In genomic region chr2:74540291-74540690, GRCh38 we compare ENCODE assay signal across 33 cellular contexts. TPM values are rescaled to one million over a fixed set of nuclear protein-coding genes. Genes with fewer than 3 reads are reported as not detected.
DNase-seq lines count a peak whose midpoint lies in the region; ATAC-seq and TF ChIP-seq lines count a peak whose summit lies in the region.
"Had no signal": no experiment of that assay in that cellular context is flagged by ENCODE, and none has a peak within 500 bp of the region (broad histone marks: within the 10 kb centered on the region; RNA-seq: fewer than 3 reads in every experiment).

No MANE protein-coding gene starts in this region.

- TF ChIP-seq CTCF in heart left ventricle (IDR thresholded peaks at IDR 0.05) (no peak), upper lobe of left lung (IDR thresholded peaks at IDR 0.05) (no peak)

- H3K27ac Mint-ChIP-seq in IgD-negative memory B cell: peak overlapping the region in 1 of 3 donors; percentile 25
- H3K27ac Mint-ChIP-seq: activated CD4-positive, alpha-beta memory T cell treated with anti-CD3 and anti-CD28 coated beads, Interleukin-2, amount 10 ng/mL, durations not matched to agents 7 days and 5 days; activated naive CD4-positive, alpha-beta T cell treated with anti-CD3 and anti-CD28 coated beads, Interleukin-2, amount 50 U/mL, for 72 hours; activated T-helper 17 cell treated with anti-CD3 and anti-CD28 coated beads, Interleukin-2, amount 50 U/mL, for 72 hours; effector memory CD8-positive, alpha-beta T cell; nephron progenitor cell had no signal

- H4K8ac ChIP-seq in mesenchymal stem cell (ENCODE audit: low read length): no peak overlapping the region

- H3K4me1 Mint-ChIP-seq in IgD-negative memory B cell: peaks cover 25 to 32% (median 27%) of the 10 kb centered on the region in 3 donors
- H3K4me1 Mint-ChIP-seq: activated T-helper 17 cell treated with anti-CD3 and anti-CD28 coated beads, Interleukin-2, amount 50 U/mL, for 72 hours had no signal

- no peak overlapping the region for H3K4me3 ChIP-seq in heart left ventricle
- peak overlapping the region in 1 of 2 experiments; percentile 3 for H3K4me3 ChIP-seq in mesenchymal stem cell (ENCODE audit: insufficient read depth in 1 of 2, low read depth in 1 of 2, low read length in 2 of 2)
- no peak overlapping the region for H3K4me3 ChIP-seq in upper lobe of left lung
- H3K4me3 ChIP-seq: pancreas, Peyer's patch, sigmoid colon, thyroid gland had no signal

- H2BK5ac ChIP-seq in mesenchymal stem cell (ENCODE audit: low read depth, low read length, poor library complexity, severe bottlenecking): no peak overlapping the region

- no peak overlapping the region for H2AK5ac ChIP-seq in mesenchymal stem cell (ENCODE audit: low read length, severe bottlenecking)

- H3K79me1 ChIP-seq in mesenchymal stem cell (replicated peaks; ENCODE audit: low read length, poor library complexity, severe bottlenecking): no peaks in the 10 kb centered on the region

- no peaks in the 10 kb centered on the region for H3K36me3 ChIP-seq in heart left ventricle
- no peaks in the 10 kb centered on the region for H3K36me3 ChIP-seq in mesenchymal stem cell (ENCODE audit: control insufficient read depth in 1 of 2, insufficient read depth in 2 of 2, low read depth in 1 of 2, low read length in 2 of 2)
- H3K36me3 ChIP-seq in upper lobe of left lung: no peaks in the 10 kb centered on the region
- H3K36me3 ChIP-seq: pancreas, Peyer's patch, sigmoid colon, thyroid gland had no signal

- H4K91ac ChIP-seq in mesenchymal stem cell (ENCODE audit: low read length): no peak overlapping the region

- H2BK15ac ChIP-seq in mesenchymal stem cell (ENCODE audit: low read depth, poor library complexity, severe bottlenecking): no peak overlapping the region

- DNase-seq in heart left ventricle: peak in 4 of 5 donors; percentile 67 to 83 (median 78)
- DNase-seq in mesenchymal stem cell: no peak
- no peak for DNase-seq in upper lobe of left lung
- no peak for DNase-seq in activated T-cell treated with anti-CD3 and anti-CD28 coated beads for 4 hours
- DNase-seq in nucleus accumbens (lab: John Stamatoyannopoulos, UW): no peak
- DNase-seq in NCI-H1436 treated with DMSO at 0.1 percent for 48 hours (lab: John Stamatoyannopoulos, UW): no peak
- DNase-seq: ACHN; activated CD4-positive, alpha-beta memory T cell treated with anti-CD3 and anti-CD28 coated beads, Interleukin-2, amount 10 ng/mL, durations not matched to agents 7 days and 5 days; activated CD4-positive, CD25-positive, alpha-beta regulatory T cell treated with anti-CD3 and anti-CD28 coated beads, Interleukin-2, amount 50 U/mL, for 72 hours; activated CD8-positive, alpha-beta memory T cell treated with anti-CD3 and anti-CD28 coated beads, Interleukin-2, amount 50 U/mL, for 48 hours; anterior cingulate cortex; C1 segment of cervical spinal cord; caudate nucleus; COR-L47; cortex of kidney; DMS53; effector memory CD8-positive, alpha-beta T cell; H9; NCI-H1048; NCI-H1694 treated with DMSO at 0.1 percent for 48 hours; NCI-H2171; NCI-H524 treated with DMSO at 0.1 percent for 48 hours; nephron progenitor cell; pancreas; Peyer's patch; sigmoid colon; stimulated activated naive CD8-positive, alpha-beta T cell treated with anti-CD3 and anti-CD28 coated beads, Interleukin-15, Interleukin-2, amounts not matched to agents 100 U/mL and 50 U/mL, for 24 hours; T-helper 1 cell; thyroid gland had no signal

- no peak for TF ChIP-seq POLR2A in heart left ventricle (IDR thresholded peaks at IDR 0.05)
- no peak for TF ChIP-seq POLR2A in upper lobe of left lung (IDR thresholded peaks at IDR 0.05)

- H3K4ac ChIP-seq in mesenchymal stem cell (ENCODE audit: low read depth in 1 of 2, low read length in 2 of 2): no peak overlapping the region

- TF ChIP-seq EP300 in upper lobe of left lung (IDR thresholded peaks at IDR 0.05): no peak

- H3K27ac ChIP-seq in heart left ventricle (peak overlapping the region in 11 of 12 donors; percentile 33 to 82 (median 70)), mesenchymal stem cell (ENCODE audit: low read length, poor library complexity, severe bottlenecking) (no peak overlapping the region), upper lobe of left lung (peak overlapping the region in 3 of 4 donors; percentile 49 to 74 (median 65))
- H3K27ac ChIP-seq: pancreas, thyroid gland had no signal

- H3K4me3 Mint-ChIP-seq in IgD-negative memory B cell: peak overlapping the region in 3 of 4 donors; percentile 19 to 95 (median 82)
- H3K4me3 Mint-ChIP-seq: activated CD4-positive, alpha-beta memory T cell treated with anti-CD3 and anti-CD28 coated beads, Interleukin-2, amount 10 ng/mL, durations not matched to agents 7 days and 5 days; activated T-helper 17 cell treated with anti-CD3 and anti-CD28 coated beads, Interleukin-2, amount 50 U/mL, for 72 hours; effector memory CD8-positive, alpha-beta T cell; H9; nephron progenitor cell had no signal

- no peak overlapping the region for H2BK12ac ChIP-seq in mesenchymal stem cell (ENCODE audit: low read length in 2 of 2)

- H3K9me3 ChIP-seq in heart left ventricle: no peaks in the 10 kb centered on the region
- no peaks in the 10 kb centered on the region for H3K9me3 ChIP-seq in mesenchymal stem cell (ENCODE audit: control insufficient read depth, low read length)
- H3K9me3 ChIP-seq in upper lobe of left lung: no peaks in the 10 kb centered on the region
- H3K9me3 ChIP-seq: pancreas, Peyer's patch, sigmoid colon, thyroid gland had no signal

- no peak overlapping the region for H3K4me2 ChIP-seq in mesenchymal stem cell (ENCODE audit: low read length, poor library complexity, severe bottlenecking)

- H3K27me3 ChIP-seq in heart left ventricle (no peaks in the 10 kb centered on the region), mesenchymal stem cell (ENCODE audit: control insufficient read depth in 1 of 2, insufficient read depth in 1 of 2, low read length in 2 of 2) (peaks cover 0 to 5% of the 10 kb centered on the region in 2 experiments), upper lobe of left lung (no peaks in the 10 kb centered on the region)
- H3K27me3 ChIP-seq: pancreas, Peyer's patch, sigmoid colon, thyroid gland had no signal

- ATAC-seq in heart left ventricle (peak; percentile 83 to 95 (median 88)), upper lobe of left lung (ENCODE audit: low FRiP score in 2 of 2) (peak; percentile 21 to 88)
- ATAC-seq: activated naive CD4-positive, alpha-beta T cell treated with anti-CD3 and anti-CD28 coated beads, Interleukin-2, amount 50 U/mL, for 72 hours; activated T-helper 17 cell treated with anti-CD3 and anti-CD28 coated beads, Interleukin-2, amount 50 U/mL, for 72 hours; effector memory CD8-positive, alpha-beta T cell; pancreas; stimulated activated naive CD8-positive, alpha-beta T cell treated with anti-CD3 and anti-CD28 coated beads, Interleukin-15, Interleukin-2, amounts not matched to agents 100 U/mL and 50 U/mL, for 24 hours had no signal

- H2AFZ ChIP-seq in mesenchymal stem cell (ENCODE audit: low read depth, low read length): no peak overlapping the region

- H3K14ac ChIP-seq in mesenchymal stem cell (ENCODE audit: low read length in 2 of 2): no peak overlapping the region

- intact Hi-C loops in heart left ventricle (cut with DNase I): no loop called here

- H3K4me1 ChIP-seq in heart left ventricle (peaks cover 0 to 13% (median 5%) of the 10 kb centered on the region in 12 donors), mesenchymal stem cell (ENCODE audit: control insufficient read depth, insufficient read depth, low read depth, low read length) (no peaks in the 10 kb centered on the region), upper lobe of left lung (no peaks in the 10 kb centered on the region)
- H3K4me1 ChIP-seq: pancreas, sigmoid colon had no signal

- WGBS in heart left ventricle, 4 donors: 36 to 58% (median 54%) methylated on average over 5 of the region's 5 CpGs
- 95% methylated on average over 5 of the region's 5 CpGs for WGBS in mesenchymal stem cell
- 58 to 72% methylated on average over 5 of the region's 5 CpGs for WGBS in upper lobe of left lung, 2 donors

- H3K9me3 Mint-ChIP-seq in IgD-negative memory B cell: peaks cover 0 to 2% (median 0%) of the 10 kb centered on the region in 3 donors
- H3K9me3 Mint-ChIP-seq: activated CD4-positive, alpha-beta memory T cell treated with anti-CD3 and anti-CD28 coated beads, Interleukin-2, amount 10 ng/mL, durations not matched to agents 7 days and 5 days; activated naive CD4-positive, alpha-beta T cell treated with anti-CD3 and anti-CD28 coated beads, Interleukin-2, amount 50 U/mL, for 72 hours; activated T-helper 17 cell treated with anti-CD3 and anti-CD28 coated beads, Interleukin-2, amount 50 U/mL, for 72 hours; effector memory CD8-positive, alpha-beta T cell; H9; nephron progenitor cell had no signal

- peak overlapping the region; percentile 52 for H3K9ac ChIP-seq in mesenchymal stem cell (ENCODE audit: low read length)

- H3K36me3 Mint-ChIP-seq in IgD-negative memory B cell: peaks cover 6% of the 10 kb centered on the region
- H3K36me3 Mint-ChIP-seq: activated naive CD4-positive, alpha-beta T cell treated with anti-CD3 and anti-CD28 coated beads, Interleukin-2, amount 50 U/mL, for 72 hours had no signal

- no peak overlapping the region for H3K23ac ChIP-seq in mesenchymal stem cell (ENCODE audit: low read length in 2 of 2)

- H3K27me3 Mint-ChIP-seq in IgD-negative memory B cell: no peaks in the 10 kb centered on the region

- no peak overlapping the region for H3K18ac ChIP-seq in mesenchymal stem cell (ENCODE audit: low read depth in 1 of 2, low read length in 2 of 2)

- no peak overlapping the region for H2BK120ac ChIP-seq in mesenchymal stem cell (ENCODE audit: low read depth, low read length)

RNA-seq across cellular contexts. Expression of gene HTRA2, which starts 10.6 kb away (rescaled TPM):
- 34.4 TPM for polyA plus RNA-seq in IgD-negative memory B cell
- total RNA-seq in heart left ventricle: 10 to 100 TPM; 23.6 to 32.0 (median 24.8) TPM
- polyA plus RNA-seq in heart left ventricle: 10 to 100 TPM; 24.5 to 45.4 TPM
- 21.6 TPM for polyA plus RNA-seq in mesenchymal stem cell (2013, experiment 1 of 2)
- polyA plus RNA-seq in mesenchymal stem cell (2013, experiment 2 of 2): 20.7 TPM
- total RNA-seq in upper lobe of left lung: 10 to 100 TPM; 11.8 to 36.9 (median 27.2) TPM

RNA-seq across cellular contexts. Expression of gene AUP1, which starts 10.8 kb away (rescaled TPM):
- 108 TPM for polyA plus RNA-seq in IgD-negative memory B cell
- total RNA-seq in heart left ventricle: 10 to 100 TPM; 33.6 to 74.5 (median 49.8) TPM
- 100 to 1,000 TPM in 1 of 2 donors, 10 to 100 TPM in 1; 77.9 to 168 TPM for polyA plus RNA-seq in heart left ventricle
- 81.1 TPM for polyA plus RNA-seq in mesenchymal stem cell (2013, experiment 1 of 2)
- 81.5 TPM for polyA plus RNA-seq in mesenchymal stem cell (2013, experiment 2 of 2)
- total RNA-seq in upper lobe of left lung: 100 to 1,000 TPM in 4 of 6 donors, 10 to 100 TPM in 2; 93.4 to 337 (median 125) TPM

RNA-seq across cellular contexts. Expression of gene LOXL3, which starts 13.5 kb away (rescaled TPM):
- 0.74 TPM for polyA plus RNA-seq in IgD-negative memory B cell
- 1 to 10 TPM; 1.6 to 8.7 (median 3.0) TPM for total RNA-seq in heart left ventricle
- polyA plus RNA-seq in heart left ventricle: 1 to 10 TPM; 1.5 to 3.5 TPM
- 11.7 TPM for polyA plus RNA-seq in mesenchymal stem cell (2013, experiment 1 of 2)
- 11.7 TPM for polyA plus RNA-seq in mesenchymal stem cell (2013, experiment 2 of 2)
- 10 to 100 TPM in 3 of 6 donors, 1 to 10 TPM in 3; 3.6 to 28.3 (median 10.3) TPM for total RNA-seq in upper lobe of left lung

RNA-seq across cellular contexts. Expression of gene DOK1, which starts 14.2 kb away (rescaled TPM):
- polyA plus RNA-seq in IgD-negative memory B cell (48.9 TPM), heart left ventricle (1 to 10 TPM; 2.4 to 6.0 TPM)
- total RNA-seq in heart left ventricle (10 to 100 TPM in 1 of 9 donors, 1 to 10 TPM in 8; 2.6 to 11.6 (median 4.8) TPM), upper lobe of left lung (10 to 100 TPM; 13.7 to 49.2 (median 38.0) TPM)
- polyA plus RNA-seq in mesenchymal stem cell (2013, experiment 1 of 2): 13.9 TPM
- 14.3 TPM for polyA plus RNA-seq in mesenchymal stem cell (2013, experiment 2 of 2)

RNA-seq across cellular contexts. Expression of gene DQX1, which starts 14.3 kb away (rescaled TPM):
- polyA plus RNA-seq in IgD-negative memory B cell (0.70 TPM), heart left ventricle (not detected)
- total RNA-seq in heart left ventricle (not detected), upper lobe of left lung (under 1 TPM in 3 of 6 donors, not detected in 3; 0.26 to 0.37 (median 0.33) TPM)
- not detected for polyA plus RNA-seq in mesenchymal stem cell (2013, experiment 1 of 2)
- 0.03 TPM for polyA plus RNA-seq in mesenchymal stem cell (2013, experiment 2 of 2)
- total RNA-seq: lung microvascular endothelial cell, sigmoid colon, thyroid gland had no signal

Comparison
In these comparisons a context has a peak if more than half of its experiments do, and no peak if none do; other contexts are left out.
1. DNase-seq: peak in heart left ventricle (4 of 5); none in mesenchymal stem cell (single experiment), upper lobe of left lung (0 of 2), activated T-cell treated with anti-CD3 and anti-CD28 coated beads for 4 hours (single experiment), nucleus accumbens (0 of 56) and NCI-H1436 treated with DMSO at 0.1 percent for 48 hours (single experiment).